Comparison of ENCODE assay signal across 28 cellular contexts in the genomic region with DNA sequence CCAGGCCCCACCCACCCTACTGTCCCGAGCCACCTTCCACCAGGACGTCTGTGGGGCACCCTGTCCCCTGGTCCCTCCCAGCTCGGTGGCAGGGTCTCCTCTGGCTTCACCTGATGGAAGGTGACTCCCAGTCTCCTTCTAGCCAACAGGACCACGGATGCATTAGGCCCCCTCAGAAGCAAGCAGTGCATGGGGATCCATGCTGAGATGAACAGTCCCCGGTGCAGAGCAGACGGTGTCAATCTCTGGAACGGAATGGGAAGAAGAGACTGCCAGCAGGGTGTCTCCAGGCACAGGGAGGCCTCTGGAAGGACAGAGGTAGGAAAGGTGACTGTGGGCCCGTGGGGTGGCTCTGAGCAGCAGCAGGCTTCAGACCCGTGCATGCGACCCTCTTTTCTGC.
"Had no signal": no experiment of that assay in that cellular context is flagged by ENCODE, and none has a peak within 500 bp of the region (broad histone marks: within the 10 kb centered on the region; RNA-seq: fewer than 3 reads in every experiment).

No MANE protein-coding gene starts in this region.

- H3K4me1 ChIP-seq: adrenal gland, body of pancreas, breast epithelium, SJCRH30 had no signal

- H3K36me3 ChIP-seq: adrenal gland, breast epithelium, MG63, SJCRH30 had no signal

- H3K27me3 ChIP-seq: adrenal gland, body of pancreas, breast epithelium, MG63, SJCRH30 had no signal

- H3K27ac ChIP-seq: adrenal gland, body of pancreas, breast epithelium, SJCRH30, SK-N-MC had no signal

- ATAC-seq: activated CD8-positive, alpha-beta T cell treated with anti-CD3 and anti-CD28 coated beads, Interleukin-2, amount 10 ng/mL, durations not matched to agents 7 days and 5 days; activated naive CD4-positive, alpha-beta T cell treated with anti-CD3 and anti-CD28 coated beads, Interleukin-2, amount 50 U/mL, for 72 hours; activated T-cell treated with anti-CD3 and anti-CD28 coated beads, Interleukin-2, amount 50 U/mL, for 4 hours; body of pancreas; Panc1 had no signal

- H3K9me3 ChIP-seq: adrenal gland, body of pancreas, breast epithelium, MG63, SJCRH30 had no signal

- H3K4me3 ChIP-seq: adrenal gland, body of pancreas, breast epithelium, MG63, SJCRH30, SK-N-MC had no signal

- DNase-seq: activated CD4-positive, alpha-beta T cell treated with anti-CD3 and anti-CD28 coated beads, Interleukin-2, amount 10 ng/mL, durations not matched to agents 24 days and 14 days; activated CD4-positive, alpha-beta T cell treated with anti-CD3 and anti-CD28 coated beads, Interleukin-2, amount 50 U/mL, for 4 hours; activated CD8-positive, alpha-beta T cell treated with anti-CD3 and anti-CD28 coated beads, Interleukin-2, amount 10 ng/mL, durations not matched to agents 7 days and 5 days; activated gamma-delta T cell treated with Interleukin-2 at 50 U/mL for 16 hours; activated naive CD4-positive, alpha-beta T cell treated with anti-CD3 and anti-CD28 coated beads for 36 hours; activated T-cell treated with anti-CD3 and anti-CD28 coated beads, Interleukin-2, amount 50 U/mL, for 4 hours; adrenal gland; body of pancreas; caudate nucleus; Kasumi-1; KG1; MG63; NCI-H1048; NCI-H1105 treated with DMSO at 0.1 percent for 48 hours; NCI-H1436; NCI-H1694; NCI-H1930; NCI-H2081 treated with DMSO at 0.1 percent for 48 hours; NCI-H226; NCI-H446 treated with DMSO at 0.1 percent for 48 hours; SHP77; SJCRH30; T1000 had no signal

- FAIRE-seq: astrocyte had no signal
